ENCODE assay signal across 1 cellular context in genomic region chr1:218364028-218364710, GRCh38.
TF ChIP-seq lines count a peak whose summit lies in the region.

No MANE protein-coding gene starts in this region.

TF ChIP-seq in HepG2, 621 proteins besides CTCF, POLR2A, EP300 and RAD21:
- no peak for TF ChIP-seq SOX6 (IDR thresholded peaks at IDR 0.05)
- TF ChIP-seq SOX6 (CRISPR knock-in tag; IDR thresholded peaks at IDR 0.05), result peak; percentile 25; the same call in 1 of the 2 replicates
- peak; percentile 47 for TF ChIP-seq HNF4A (CRISPR knock-in tag; IDR thresholded peaks at IDR 0.05)
- no peak for TF ChIP-seq ZBTB49 (CRISPR knock-in tag; IDR thresholded peaks at IDR 0.05; ENCODE audit: borderline replicate concordance)
- TF ChIP-seq SPEN (CRISPR knock-in tag; IDR thresholded peaks at IDR 0.05; ENCODE audit: low read depth), result no peak
- peak; percentile 43 for TF ChIP-seq SALL1 (CRISPR knock-in tag; IDR thresholded peaks at IDR 0.05)
- TF ChIP-seq NR2F6 (IDR thresholded peaks at IDR 0.05), result no peak
- TF ChIP-seq NR2F6 (CRISPR knock-in tag; IDR thresholded peaks at IDR 0.05), result peak; percentile 38; the same call in 1 of the 2 replicates
- no peak for TF ChIP-seq ZBTB14 (CRISPR knock-in tag; IDR thresholded peaks at IDR 0.05)
- TF ChIP-seq FOXA3 (CRISPR knock-in tag; IDR thresholded peaks at IDR 0.05), result peak; percentile 22; the same call in 1 of the 2 replicates
- TF ChIP-seq ZNF18 (CRISPR knock-in tag; IDR thresholded peaks at IDR 0.05; ENCODE audit: insufficient replicate concordance), result no peak
- TF ChIP-seq GATAD2A (CRISPR knock-in tag; IDR thresholded peaks at IDR 0.05), result peak; percentile 24; the same call in 1 of the 2 replicates
- no peak for TF ChIP-seq FOXA1 (IDR thresholded peaks at IDR 0.05)
- peak; percentile 20; the same call in 1 of the 2 replicates for TF ChIP-seq FOXA1 (CRISPR knock-in tag; IDR thresholded peaks at IDR 0.05)
- no peak for TF ChIP-seq NR2F1 (CRISPR knock-in tag; IDR thresholded peaks at IDR 0.05)
